11 cellular contexts compared by ENCODE assay signal in genomic region chr14:92657457-92658142, GRCh38.
DNase-seq lines count a peak whose midpoint lies in the region; ATAC-seq and TF ChIP-seq lines count a peak whose summit lies in the region.
"Had no signal": no experiment of that assay in that cellular context is flagged by ENCODE, and none has a peak within 500 bp of the region (broad histone marks: within the 10 kb centered on the region; RNA-seq: fewer than 3 reads in every experiment).

No MANE protein-coding gene starts in this region.

- no peak overlapping the region for H2AFZ ChIP-seq in smooth muscle cell (ENCODE audit: low read depth)

- no peak for ATAC-seq in HG03469 (IDR thresholded peaks at IDR 0.05; ENCODE audit: unreplicated experiment)

- H3K36me3 ChIP-seq in BLaER1 (peaks cover 28% of the 10 kb centered on the region), smooth muscle cell (ENCODE audit: low read depth) (no peaks in the 10 kb centered on the region)

- no peaks in the 10 kb centered on the region for H3K79me2 ChIP-seq in smooth muscle cell (ENCODE audit: low read depth)

- peak; percentile 50 for DNase-seq in SKM-1 treated with dmso at 0.1 percent for 144 hours (lab: John Stamatoyannopoulos, UW; ENCODE audit: unreplicated experiment)
- DNase-seq in head of caudate nucleus: peak in 32 of 42 donors; percentile 14 to 64 (median 35)
- DNase-seq in pons (ENCODE audit: low spot score): peak; percentile 42
- no peak for DNase-seq in smooth muscle cell (lab: John Stamatoyannopoulos, UW; ENCODE audit: unreplicated experiment)
- no peak for DNase-seq in stimulated activated CD4-positive, alpha-beta T cell treated with anti-CD3 and anti-CD28 coated beads, Interleukin-4, amount 100 ng/mL, for 4 hours
- no peak for DNase-seq in midbrain (lab: John Stamatoyannopoulos, UW)
- DNase-seq: NCI-H1092 had no signal

- no peak for TF ChIP-seq CTCF in smooth muscle cell (IDR thresholded peaks at IDR 0.05; ENCODE audit: borderline replicate concordance, insufficient read depth, poor library complexity, severe bottlenecking)

- H3K27ac ChIP-seq in BLaER1 (no peak overlapping the region), smooth muscle cell (ENCODE audit: low read depth) (no peak overlapping the region)
- H3K27ac ChIP-seq: C4-2B, VCaP had no signal

- intact Hi-C loops in head of caudate nucleus (cut with DNase I): no loop called here

- H3K9ac ChIP-seq in BLaER1 (no peak overlapping the region), smooth muscle cell (ENCODE audit: low read depth) (no peak overlapping the region)

- H3K4me1 ChIP-seq in BLaER1 (peaks cover 62% of the 10 kb centered on the region), smooth muscle cell (ENCODE audit: low read depth) (no peaks in the 10 kb centered on the region)

- 87% methylated on average over 13 of the region's 13 CpGs for WGBS in smooth muscle cell (ENCODE audit: low lambda C conversion rate)

- H3K9me3 ChIP-seq in BLaER1 (no peaks in the 10 kb centered on the region), smooth muscle cell (replicated peaks; ENCODE audit: low read depth) (no peaks in the 10 kb centered on the region)

- H3K4me2 ChIP-seq in BLaER1 (peak overlapping the region; percentile 72), smooth muscle cell (no peak overlapping the region)

- H3K4me3 ChIP-seq in BLaER1 (no peak overlapping the region), smooth muscle cell (no peak overlapping the region)

- no peaks in the 10 kb centered on the region for H3F3A ChIP-seq in smooth muscle cell (ENCODE audit: low read depth)

- H3K27me3 ChIP-seq in BLaER1 (peaks cover 16% of the 10 kb centered on the region), smooth muscle cell (ENCODE audit: low read depth) (no peaks in the 10 kb centered on the region)

- H4K20me1 ChIP-seq in BLaER1 (peaks cover 24% of the 10 kb centered on the region), smooth muscle cell (ENCODE audit: low read depth) (no peaks in the 10 kb centered on the region)

Comparison
In these comparisons a context has a peak if more than half of its experiments do, and no peak if none do; other contexts are left out.
1. DNase-seq: peak in SKM-1 treated with dmso at 0.1 percent for 144 hours (single experiment), head of caudate nucleus (32 of 42) and pons (single experiment); none in smooth muscle cell (single experiment), stimulated activated CD4-positive, alpha-beta T cell treated with anti-CD3 and anti-CD28 coated beads, Interleukin-4, amount 100 ng/mL, for 4 hours (0 of 2) and midbrain (single experiment).